8 cellular contexts compared by ENCODE assay signal in the genomic region with DNA sequence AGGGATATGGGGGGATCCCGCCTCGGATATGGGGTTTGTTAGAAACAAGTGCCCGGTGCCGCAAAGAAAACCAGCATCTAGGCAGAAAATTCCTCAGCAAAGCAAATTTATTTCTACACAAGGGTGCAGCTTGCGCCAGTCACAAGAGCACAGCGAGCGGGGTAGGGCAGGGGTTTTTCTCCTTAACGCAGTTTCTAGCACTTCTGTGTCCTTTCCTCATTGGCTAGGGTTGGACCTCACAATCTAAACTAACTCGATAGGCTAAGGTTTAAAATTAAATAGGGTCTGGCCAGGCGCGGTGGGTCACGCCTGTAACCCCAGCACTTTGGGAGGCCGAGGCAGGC. TPM values are rescaled to one million over a fixed set of nuclear protein-coding genes. Genes with fewer than 3 reads are reported as not detected.
A peak's percentile ranks its signal among the peaks of the same experiment; 100 is the strongest.
DNase-seq lines count a peak whose midpoint lies in the region; FAIRE-seq and TF ChIP-seq lines count a peak whose summit lies in the region.

No MANE protein-coding gene starts in this region.

- peaks cover 0 to 5% (median 2%) of the 10 kb centered on the region in 4 experiments; a peak in 3 of 7 replicates for H3K4me1 ChIP-seq in H1 (replicated peaks in 1 of 4; ENCODE audit: control insufficient read depth in 3 of 4, insufficient read depth in 4 of 4, low read length in 3 of 4)

- no peaks in the 10 kb centered on the region for H4K20me1 ChIP-seq in H1 (replicated peaks in 1 of 2; ENCODE audit: control insufficient read depth in 1 of 2, insufficient read depth in 2 of 2, low read length in 2 of 2)

- no peak overlapping the region for H3K56ac ChIP-seq in H1 (replicated peaks; ENCODE audit: insufficient read length, low read depth, low read length)

- H3K14ac ChIP-seq in H1 (ENCODE audit: insufficient read length), result no peak overlapping the region

- peaks cover 30% of the 10 kb centered on the region for H3K36me3 Mint-ChIP-seq in mesothelial cell of epicardium

- H2BK12ac ChIP-seq in H1 (ENCODE audit: low read depth, low read length), result no peak overlapping the region

- peaks cover 2% of the 10 kb centered on the region; the same call in 1 of the 2 replicates for H3K23me2 ChIP-seq in H1 (ENCODE audit: low read depth, low read length)

- H2AK5ac ChIP-seq in H1 (ENCODE audit: low read depth, low read length), result no peak overlapping the region

- no peak overlapping the region for H3K4ac ChIP-seq in H1 (replicated peaks; ENCODE audit: insufficient read length, low read depth, low read length)

- H3K4me1 Mint-ChIP-seq in mesothelial cell of epicardium, result peaks cover 16% of the 10 kb centered on the region

- no peak for FAIRE-seq in H1 (lab: Jason Lieb, UNC)

- 58% methylated on average over 13 of the region's 13 CpGs; no CpG with 5 or more reads in 1 of the 2 experiments for WGBS in H1 (ENCODE audit: extremely low coverage in 1 of 2, insufficient coverage in 1 of 2, insufficient read length in 1 of 2, insufficient replicate concordance in 2 of 2, low coverage in 1 of 2, low lambda C conversion rate in 2 of 2, missing lambda C conversion rate in 1 of 2), 2 experiments

- no peak overlapping the region for H2BK120ac ChIP-seq in H1 (replicated peaks; ENCODE audit: low read depth, low read length)

- H3K79me1 ChIP-seq in H1 (ENCODE audit: low read depth, low read length), result no peaks in the 10 kb centered on the region

- H3K23ac ChIP-seq in H1 (ENCODE audit: insufficient read length), result no peak overlapping the region

- no peak overlapping the region for H4K91ac ChIP-seq in H1 (replicated peaks; ENCODE audit: insufficient read length, low read length)

- H3K18ac ChIP-seq in H1 (ENCODE audit: extremely low read depth, low read length), result no peak overlapping the region

- no peaks in the 10 kb centered on the region for H3K27me3 Mint-ChIP-seq in mesothelial cell of epicardium (ENCODE audit: low read depth)

- H3K27ac ChIP-seq in H1 (ENCODE audit: low read depth, low read length), result no peak overlapping the region

- peak; percentile 14 for DNase-seq in NCI-H1092 treated with DMSO at 0.1 percent for 48 hours (lab: John Stamatoyannopoulos, UW)
- DNase-seq in NCI-H1092 (lab: John Stamatoyannopoulos, UW), result no peak
- peak; percentile 41 for DNase-seq in RPMI7951 (ENCODE audit: low read depth)
- peak in 1 of 2 experiments; percentile 42 for DNase-seq in H1 (ENCODE audit: low read depth in 1 of 2, low spot score in 2 of 2)
- DNase-seq in mesothelial cell of epicardium (ENCODE audit: low spot score in 2 of 2, unreplicated experiment in 2 of 2), result no peak
- DNase-seq in GM03348 (ENCODE audit: low spot score), result no peak
- DNase-seq in amniotic stem cell (lab: John Stamatoyannopoulos, UW), result no peak
- DNase-seq in hepatic stellate cell (ENCODE audit: low spot score), result no peak

- H3K4me2 ChIP-seq in H1 (ENCODE audit: insufficient read depth in 1 of 2, low read depth in 2 of 2, low read length in 2 of 2), result peak overlapping the region; percentile 68 to 77

- peak overlapping the region; percentile 93 for H3K4me3 Mint-ChIP-seq in mesothelial cell of epicardium

- peaks cover 10% of the 10 kb centered on the region for H3K9me3 Mint-ChIP-seq in mesothelial cell of epicardium

- H3K27ac Mint-ChIP-seq in mesothelial cell of epicardium, result peak overlapping the region; percentile 83

- H2BK5ac ChIP-seq in H1 (ENCODE audit: low read depth, low read length), result no peak overlapping the region

- H3K27me3 ChIP-seq in H1 (replicated peaks in 1 of 4; ENCODE audit: control insufficient read depth in 3 of 4, extremely low read depth in 1 of 4, insufficient read depth in 3 of 4, low read length in 3 of 4), result peaks cover 0 to 17% (median 5%) of the 10 kb centered on the region in 4 experiments; a peak in 5 of 7 replicates

- H3K79me2 ChIP-seq in H1 (ENCODE audit: control insufficient read depth in 1 of 2, insufficient read depth in 2 of 2, low read length in 2 of 2), result no peaks in the 10 kb centered on the region

- peaks cover 0 to 4% of the 10 kb centered on the region in 2 experiments; a peak in 1 of 4 replicates for H3K9me3 ChIP-seq in H1 (ENCODE audit: insufficient read depth in 2 of 2, low read depth in 1 of 2, low read length in 1 of 2)

- H2BK15ac ChIP-seq in H1 (ENCODE audit: low read length), result no peak overlapping the region

- no peak for TF ChIP-seq EP300 in H1 (IDR thresholded peaks at IDR 0.05; ENCODE audit: borderline replicate concordance in 1 of 2, low read depth in 2 of 2, low read length in 2 of 2)

- 0 out of 2 replicates have a peak overlapping the region, but pooled peaks have one; percentile 95 for H2AFZ ChIP-seq in H1 (ENCODE audit: low read length)

- no peaks in the 10 kb centered on the region for H3K36me3 ChIP-seq in H1 (ENCODE audit: control insufficient read depth in 2 of 4, insufficient read depth in 4 of 4, low read length in 3 of 4)

- CTCF ChIA-PET in H1 (lab: Charles Lee; ENCODE audit: partially characterized antibody), result interaction anchor here (0.5 to 6.3 kb wide), 7 partner anchors 15 to 946 kb away, joined by 3 to 59 read pairs (median 5); a partner anchor contains a TSS

- H3K4me3 ChIP-seq in H1 (ENCODE audit: extremely low read depth in 1 of 4, insufficient read depth in 2 of 4, low read depth in 3 of 4, low read length in 4 of 4), result peak overlapping the region; percentile 54 to 82 (median 76)

- H3K9ac ChIP-seq in H1 (replicated peaks in 1 of 4; ENCODE audit: extremely low read depth in 1 of 4, low read depth in 3 of 4, low read length in 3 of 4), result peak overlapping the region in 2 of 4 experiments; percentile 13 to 38; a peak in 3 of 7 replicates

- no peak for TF ChIP-seq POLR2A in H1 (IDR thresholded peaks at IDR 0.05; ENCODE audit: control extremely low read depth in 1 of 2, low read depth in 2 of 2, low read length in 2 of 2)

- H2BK20ac ChIP-seq in H1 (ENCODE audit: low read length), result no peak overlapping the region

- POLR2A ChIA-PET in H1 (lab: Charles Lee; ENCODE audit: partially characterized antibody), result interaction anchor here (0.5 to 1.4 kb wide), 3 partner anchors 16 to 329 kb away, joined by 3 to 5 read pairs (median 3); a partner anchor contains a TSS

- peak overlapping the region; percentile 45; the same call in 1 of the 2 replicates for H4K8ac ChIP-seq in H1 (ENCODE audit: extremely low read depth, insufficient read depth, low read length)

- TF ChIP-seq CTCF in H1 (IDR thresholded peaks at IDR 0.05; ENCODE audit: control extremely low read depth in 1 of 3, insufficient read depth in 1 of 3, low read depth in 1 of 3, low read length in 3 of 3) (no peak), mesothelial cell of epicardium (IDR thresholded peaks at IDR 0.05; ENCODE audit: unreplicated experiment) (no peak)

- H4K5ac ChIP-seq in H1 (ENCODE audit: insufficient read length, low read depth, low read length), result no peak overlapping the region

- TF ChIP-seq RAD21 in H1 (IDR thresholded peaks at IDR 0.05 in 1 of 2, conservative IDR thresholded peaks at IDR 0.05 in 1 of 2; ENCODE audit: low read depth in 2 of 2, low read length in 2 of 2), result no peak

RNA-seq across cellular contexts. Expression of a gene that starts 0.6 kb away (rescaled TPM):
- 6.7 and 6.8 TPM in 2 replicates for total RNA-seq in RPMI7951 (2014; rRNA removed; shearing (Covaris generic))
- 6.5 and 7.9 TPM in 2 replicates for total RNA-seq in H1 (2021; fragmentation: NEBNext Ultra II Directional; extraction: Animal tissue kit (Norgen Biotek cat#: 25700))
- polyA plus RNA-seq in H1 (2011; rRNA removed), result 0.63 and 0.77 TPM in 2 replicates
- 1.2 TPM for polyA plus RNA-seq in H1 (2011; cell fraction: cytosol; rRNA removed)
- polyA plus RNA-seq in H1 (2011; cell fraction: nucleus; rRNA removed), result 1.8 TPM
- 1.3 to 2.7 TPM (median 2.1 TPM) in 4 replicates for polyA plus RNA-seq in H1 (2012, experiment 1 of 2)
- 0.17 TPM for polyA plus RNA-seq in H1 (2012, experiment 2 of 2)
- 2.8 TPM for polyA plus RNA-seq in H1 (2013, experiment 1 of 2)
- 2.1 TPM for polyA plus RNA-seq in H1 (2013, experiment 2 of 2)
- polyA minus RNA-seq in H1 (2011; rRNA and poly(A)+ RNA removed), result 2.8 and 4.6 TPM in 2 replicates
- polyA minus RNA-seq in H1 (2011; cell fraction: cytosol; rRNA and poly(A)+ RNA removed), result 7.7 TPM
- 9.9 TPM for polyA minus RNA-seq in H1 (2011; cell fraction: nucleus; rRNA and poly(A)+ RNA removed)
- total RNA-seq in mesothelial cell of epicardium, result 20.2 to 21.6 TPM (median 20.7 TPM) in 3 replicates

RNA-seq across cellular contexts. Expression of a gene that starts 16.4 kb away (rescaled TPM):
- 1.9 and 2.5 TPM in 2 replicates for total RNA-seq in RPMI7951 (2014; rRNA removed; shearing (Covaris generic))
- total RNA-seq in H1 (2021; fragmentation: NEBNext Ultra II Directional; extraction: Animal tissue kit (Norgen Biotek cat#: 25700)), result 0.78 and 0.84 TPM in 2 replicates
- 0.18 and 0.31 TPM in 2 replicates for polyA plus RNA-seq in H1 (2011; rRNA removed)
- polyA plus RNA-seq in H1 (2011; cell fraction: cytosol; rRNA removed), result 0.22 TPM
- polyA plus RNA-seq in H1 (2011; cell fraction: nucleus; rRNA removed), result 0.20 TPM
- 0.39 to 0.79 TPM (median 0.60 TPM) in 4 replicates for polyA plus RNA-seq in H1 (2012, experiment 1 of 2)
- not detected for polyA plus RNA-seq in H1 (2012, experiment 2 of 2)
- 0.28 TPM for polyA plus RNA-seq in H1 (2013, experiment 1 of 2)
- 0.28 TPM for polyA plus RNA-seq in H1 (2013, experiment 2 of 2)
- polyA minus RNA-seq in H1 (2011; rRNA and poly(A)+ RNA removed), result 1.3 and 1.5 TPM in 2 replicates
- 0.88 TPM for polyA minus RNA-seq in H1 (2011; cell fraction: cytosol; rRNA and poly(A)+ RNA removed)
- not detected for polyA minus RNA-seq in H1 (2011; cell fraction: nucleus; rRNA and poly(A)+ RNA removed)
- total RNA-seq in mesothelial cell of epicardium, result 4.7 to 6.1 TPM (median 5.8 TPM) in 3 replicates

RNA-seq across cellular contexts. Expression of a gene that starts 33.8 kb away (rescaled TPM):
- total RNA-seq in RPMI7951 (2014; rRNA removed; shearing (Covaris generic)), result 11.1 and 12.3 TPM in 2 replicates
- total RNA-seq in H1 (2021; fragmentation: NEBNext Ultra II Directional; extraction: Animal tissue kit (Norgen Biotek cat#: 25700)), result 0.17 TPM in 1 of 2 replicates, not detected in the other
- 0.05 and 0.09 TPM in 2 replicates for polyA plus RNA-seq in H1 (2011; rRNA removed)
- 0.23 TPM for polyA plus RNA-seq in H1 (2011; cell fraction: cytosol; rRNA removed)
- polyA plus RNA-seq in H1 (2011; cell fraction: nucleus; rRNA removed), result 0.13 TPM
- polyA plus RNA-seq in H1 (2012, experiment 1 of 2), result 0.08 to 0.19 TPM (median 0.12 TPM) in 3 of 4 replicates, not detected in the other
- polyA plus RNA-seq in H1 (2012, experiment 2 of 2), result not detected
- 0.30 TPM for polyA plus RNA-seq in H1 (2013, experiment 1 of 2)
- 0.31 TPM for polyA plus RNA-seq in H1 (2013, experiment 2 of 2)
- polyA minus RNA-seq in H1 (2011; rRNA and poly(A)+ RNA removed), result 0.07 and 0.22 TPM in 2 replicates
- not detected for polyA minus RNA-seq in H1 (2011; cell fraction: cytosol; rRNA and poly(A)+ RNA removed)
- 0.90 TPM for polyA minus RNA-seq in H1 (2011; cell fraction: nucleus; rRNA and poly(A)+ RNA removed)
- total RNA-seq in mesothelial cell of epicardium, result 6.2 to 8.8 TPM (median 6.4 TPM) in 3 replicates

RNA-seq across cellular contexts. Expression of a gene that starts 47.9 kb away (rescaled TPM):
- 5.4 and 8.6 TPM in 2 replicates for total RNA-seq in RPMI7951 (2014; rRNA removed; shearing (Covaris generic))
- 0.23 and 0.48 TPM in 2 replicates for total RNA-seq in H1 (2021; fragmentation: NEBNext Ultra II Directional; extraction: Animal tissue kit (Norgen Biotek cat#: 25700))
- polyA plus RNA-seq in H1 (2011; rRNA removed), result 0.09 and 0.22 TPM in 2 replicates
- 0.62 TPM for polyA plus RNA-seq in H1 (2011; cell fraction: cytosol; rRNA removed)
- 0.80 TPM for polyA plus RNA-seq in H1 (2011; cell fraction: nucleus; rRNA removed)
- 0.11 to 0.44 TPM (median 0.12 TPM) in 4 replicates for polyA plus RNA-seq in H1 (2012, experiment 1 of 2)
- not detected for polyA plus RNA-seq in H1 (2012, experiment 2 of 2)
- 0.20 TPM for polyA plus RNA-seq in H1 (2013, experiment 1 of 2)
- 0.26 TPM for polyA plus RNA-seq in H1 (2013, experiment 2 of 2)
- polyA minus RNA-seq in H1 (2011; rRNA and poly(A)+ RNA removed), result 0.95 and 2.1 TPM in 2 replicates
- 0.51 TPM for polyA minus RNA-seq in H1 (2011; cell fraction: cytosol; rRNA and poly(A)+ RNA removed)
- 1.9 TPM for polyA minus RNA-seq in H1 (2011; cell fraction: nucleus; rRNA and poly(A)+ RNA removed)
- total RNA-seq in mesothelial cell of epicardium, result 8.0 to 9.6 TPM (median 8.7 TPM) in 3 replicates

Comparison
In these comparisons a context has a peak if more than half of its experiments do, and no peak if none do; other contexts are left out.
1. DNase-seq: peak in NCI-H1092 treated with DMSO at 0.1 percent for 48 hours (single experiment) and RPMI7951 (single experiment); none in NCI-H1092 (single experiment), mesothelial cell of epicardium (0 of 2), GM03348 (single experiment), amniotic stem cell (single experiment) and hepatic stellate cell (single experiment).